ENCODE assay signal across 9 cellular contexts in the genomic region with DNA sequence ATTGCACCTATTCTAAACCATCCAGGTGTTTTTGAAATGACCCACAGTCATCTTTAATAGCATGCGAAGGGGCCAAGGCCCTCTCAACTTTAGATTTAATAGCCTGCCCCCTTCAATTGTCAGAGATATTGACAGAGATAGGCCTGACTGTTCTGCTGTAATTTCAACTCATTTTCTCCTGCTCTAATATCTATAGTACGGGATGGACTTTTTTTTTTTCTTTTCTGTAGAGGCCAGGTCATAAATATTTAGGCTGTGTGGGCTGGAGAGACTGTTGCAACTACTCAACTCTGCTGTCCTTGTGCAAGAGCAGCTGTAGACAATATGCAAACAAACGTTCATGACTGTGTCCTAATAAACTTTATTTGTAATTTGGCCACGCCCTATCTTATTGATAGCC. TPM values are rescaled to one million over a fixed set of nuclear protein-coding genes. Genes with fewer than 3 reads are reported as not detected.
DNase-seq lines count a peak whose midpoint lies in the region; ATAC-seq, FAIRE-seq and TF ChIP-seq lines count a peak whose summit lies in the region.
"Had no signal": no experiment of that assay in that cellular context is flagged by ENCODE, and none has a peak within 500 bp of the region (broad histone marks: within the 10 kb centered on the region; RNA-seq: fewer than 3 reads in every experiment).

No MANE protein-coding gene starts in this region.

- TF ChIP-seq POLR2A in transverse colon (IDR thresholded peaks at IDR 0.05) = no peak

- WGBS in transverse colon (ENCODE audit: low coverage in 1 of 2), 2 donors = 30 to 35% methylated on average over 4 of the region's 4 CpGs

- in situ Hi-C loops in transverse colon (cut with MboI; ENCODE audit: low pct_ligation_motif_present in 1 of 4, low pct_unique_long_range_greater_than_20kb in 1 of 4, low sequenced_read_pairs in 3 of 4) = loop anchor here (10.0 to 25.0 kb wide), 6 partner anchors 415 to 755 kb away; partner anchors contain the start of gene KRT19 (in 1 of the 4)

- ATAC-seq in SK-N-SH treated with all-trans-retinoic acid at 6 μM for 48 hours = peak; percentile 42; the same call in 2 of the 3 replicates

- TF ChIP-seq EP300 in transverse colon (IDR thresholded peaks at IDR 0.05; ENCODE audit: low read depth) = no peak

- H3K4me3 ChIP-seq in HEK293 (ENCODE audit: low read depth, low read length) (no peak overlapping the region), fibroblast of villous mesenchyme (ENCODE audit: low read depth, low read length) (no peak overlapping the region), transverse colon (no peak overlapping the region), kidney (ENCODE audit: low read length in 2 of 2) (no peak overlapping the region), ascending aorta (no peak overlapping the region)
- H3K4me3 ChIP-seq: K562 had no signal

- H3K36me3 ChIP-seq in HEK293 (ENCODE audit: control insufficient read depth in 2 of 2, insufficient read depth in 1 of 2, low read length in 2 of 2) (no peaks in the 10 kb centered on the region), transverse colon (no peaks in the 10 kb centered on the region), kidney (ENCODE audit: control insufficient read depth in 1 of 2, insufficient read depth in 2 of 2, low read length in 2 of 2) (no peaks in the 10 kb centered on the region), ascending aorta (no peaks in the 10 kb centered on the region)

- DNase-seq in fibroblast of villous mesenchyme (ENCODE audit: low read depth) (peak; percentile 94), transverse colon (no peak), RKO (ENCODE audit: low spot score) (no peak), kidney (no peak), ascending aorta (ENCODE audit: low spot score in 2 of 2) (no peak)

- POLR2A ChIA-PET in HEK293 (lab: Yijun Ruan, JAX) = interaction anchor here (1.4 kb wide), 1 partner anchor 640 kb away, joined by 4 read pairs; no protein-coding TSS in a partner anchor

- H3K4me1 ChIP-seq in HEK293 (ENCODE audit: control insufficient read depth, insufficient read depth, low read length) (peaks cover 6% of the 10 kb centered on the region; the same call in 1 of the 2 replicates), transverse colon (peaks cover 7 to 23% (median 9%) of the 10 kb centered on the region in 4 donors), kidney (ENCODE audit: control insufficient read depth in 1 of 2, insufficient read depth in 1 of 2, low read depth in 1 of 2, low read length in 2 of 2) (no peaks in the 10 kb centered on the region), ascending aorta (peaks cover 11 to 16% of the 10 kb centered on the region in 2 donors)

- CTCF ChIA-PET in HEK293 (lab: Yijun Ruan, JAX) = interaction anchor here (0.6 to 5.2 kb wide), 23 partner anchors 15 to 758 kb away, joined by 3 to 42 read pairs (median 5); no protein-coding TSS in a partner anchor

- no peak for FAIRE-seq in kidney (lab: Jason Lieb, UNC)

- H3K9ac ChIP-seq in kidney (ENCODE audit: low read length in 2 of 2) = no peak overlapping the region

- no peak for TF ChIP-seq CTCF in HEK293 (tag by site-specific recombination; IDR thresholded peaks at IDR 0.05)
- TF ChIP-seq CTCF in fibroblast of villous mesenchyme (IDR thresholded peaks at IDR 0.05; ENCODE audit: insufficient read depth, low read depth, low read length) = no peak
- no peak for TF ChIP-seq CTCF in transverse colon (IDR thresholded peaks at IDR 0.05)
- TF ChIP-seq CTCF in kidney (IDR thresholded peaks at IDR 0.05; ENCODE audit: borderline replicate concordance, extremely low read depth, insufficient read depth) = no peak
- no peak for TF ChIP-seq CTCF in ascending aorta (IDR thresholded peaks at IDR 0.05)

- H3K27ac ChIP-seq in HEK293 (ENCODE audit: extremely low read depth, low read depth, low read length) = no peak overlapping the region
- peak overlapping the region; percentile 21 to 49 (median 37) for H3K27ac ChIP-seq in transverse colon
- no peak overlapping the region for H3K27ac ChIP-seq in kidney (ENCODE audit: low read depth in 2 of 2, low read length in 2 of 2)
- H3K27ac ChIP-seq in ascending aorta = peak overlapping the region in 1 of 2 donors; percentile 30

- H3K9me3 ChIP-seq in HEK293 (ENCODE audit: control insufficient read depth, insufficient read depth, low read depth, low read length) = no peaks in the 10 kb centered on the region
- H3K9me3 ChIP-seq in transverse colon = no peaks in the 10 kb centered on the region
- H3K9me3 ChIP-seq in kidney (ENCODE audit: control insufficient read depth in 1 of 2, low read length in 2 of 2) = no peaks in the 10 kb centered on the region
- no peaks in the 10 kb centered on the region for H3K9me3 ChIP-seq in ascending aorta

- intact Hi-C loops in transverse colon (cut with DNase I; ENCODE audit: low total_unique reads) (loop anchor here (10.0 kb wide), 2 partner anchors 725 to 755 kb away; no protein-coding TSS in a partner anchor), kidney (cut with DNase I) (loop anchor here (10.0 kb wide), 2 partner anchors 415 to 735 kb away; no protein-coding TSS in a partner anchor), ascending aorta (cut with DNase I) (loop anchor here (1.0 to 5.0 kb wide), 5 partner anchors 107 to 753 kb away; no protein-coding TSS in a partner anchor)

- H3K27me3 ChIP-seq in transverse colon (no peaks in the 10 kb centered on the region), ascending aorta (no peaks in the 10 kb centered on the region)

TF ChIP-seq in HEK293, 187 proteins besides CTCF, POLR2A, EP300 and RAD21 (continues in another document):
- TF ChIP-seq, protein P1, sequence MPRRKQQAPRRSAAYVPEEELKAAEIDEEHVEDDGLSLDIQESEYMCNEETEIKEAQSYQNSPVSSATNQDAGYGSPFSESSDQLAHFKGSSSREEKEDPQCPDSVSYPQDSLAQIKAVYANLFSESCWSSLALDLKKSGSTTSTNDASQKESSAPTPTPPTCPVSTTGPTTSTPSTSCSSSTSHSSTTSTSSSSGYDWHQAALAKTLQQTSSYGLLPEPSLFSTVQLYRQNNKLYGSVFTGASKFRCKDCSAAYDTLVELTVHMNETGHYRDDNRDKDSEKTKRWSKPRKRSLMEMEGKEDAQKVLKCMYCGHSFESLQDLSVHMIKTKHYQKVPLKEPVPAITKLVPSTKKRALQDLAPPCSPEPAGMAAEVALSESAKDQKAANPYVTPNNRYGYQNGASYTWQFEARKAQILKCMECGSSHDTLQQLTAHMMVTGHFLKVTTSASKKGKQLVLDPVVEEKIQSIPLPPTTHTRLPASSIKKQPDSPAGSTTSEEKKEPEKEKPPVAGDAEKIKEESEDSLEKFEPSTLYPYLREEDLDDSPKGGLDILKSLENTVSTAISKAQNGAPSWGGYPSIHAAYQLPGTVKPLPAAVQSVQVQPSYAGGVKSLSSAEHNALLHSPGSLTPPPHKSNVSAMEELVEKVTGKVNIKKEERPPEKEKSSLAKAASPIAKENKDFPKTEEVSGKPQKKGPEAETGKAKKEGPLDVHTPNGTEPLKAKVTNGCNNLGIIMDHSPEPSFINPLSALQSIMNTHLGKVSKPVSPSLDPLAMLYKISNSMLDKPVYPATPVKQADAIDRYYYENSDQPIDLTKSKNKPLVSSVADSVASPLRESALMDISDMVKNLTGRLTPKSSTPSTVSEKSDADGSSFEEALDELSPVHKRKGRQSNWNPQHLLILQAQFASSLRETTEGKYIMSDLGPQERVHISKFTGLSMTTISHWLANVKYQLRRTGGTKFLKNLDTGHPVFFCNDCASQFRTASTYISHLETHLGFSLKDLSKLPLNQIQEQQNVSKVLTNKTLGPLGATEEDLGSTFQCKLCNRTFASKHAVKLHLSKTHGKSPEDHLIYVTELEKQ (tag by site-specific recombination; IDR thresholded peaks at IDR 0.05; ENCODE audit: borderline replicate concordance) = no peak

TF ChIP-seq in SK-N-SH treated with all-trans-retinoic acid at 6 μM for 48 hours, 23 proteins besides CTCF, POLR2A, EP300 and RAD21:
- TF ChIP-seq CSRNP3 (CRISPR knock-in tag; IDR thresholded peaks at IDR 0.05) (no peak), ARNTL (CRISPR knock-in tag; IDR thresholded peaks at IDR 0.05; ENCODE audit: borderline replicate concordance, low read depth) (no peak)

RNA-seq across cellular contexts. Expression of gene KRT20, which starts 24.7 kb away (rescaled TPM):
- total RNA-seq in fibroblast of villous mesenchyme (not detected in 2 replicates), transverse colon (100 to 1,000 TPM; 207 to 797 (median 735) TPM), kidney (not detected), ascending aorta (not detected)
- not detected for polyA plus RNA-seq in kidney (ENCODE audit: insufficient read depth, low read depth, low replicate concordance)
- total RNA-seq: pulmonary artery endothelial cell had no signal
- polyA plus RNA-seq: K562 had no signal

RNA-seq across cellular contexts. Expression of gene KRT23, which starts 27.7 kb away (rescaled TPM):
- total RNA-seq in fibroblast of villous mesenchyme (under 0.01 and 1.7 TPM in 2 replicates), transverse colon (1 to 10 TPM in 2 of 4 donors, not detected in 2; 1.1 to 2.5 TPM), kidney (4.2 TPM), ascending aorta (not detected)
- polyA plus RNA-seq in kidney (ENCODE audit: insufficient read depth, low read depth, low replicate concordance) = 2.2 TPM
- total RNA-seq: K562, pulmonary artery endothelial cell had no signal
- polyA plus RNA-seq: K562 had no signal

RNA-seq across cellular contexts. Expression of gene KRT12, which starts 42.7 kb away (rescaled TPM):
- total RNA-seq in fibroblast of villous mesenchyme (not detected in 2 replicates), transverse colon (10 to 100 TPM in 1 of 4 donors, 1 to 10 TPM in 1, under 1 TPM in 1, not detected in 1; 0.40 to 20.0 (median 3.8) TPM), kidney (not detected), ascending aorta (not detected)
- not detected for polyA plus RNA-seq in kidney (ENCODE audit: insufficient read depth, low read depth, low replicate concordance)
- total RNA-seq: pulmonary artery endothelial cell had no signal

RNA-seq across cellular contexts. Expression of gene KRT39, which starts 57.0 kb away (rescaled TPM):
- total RNA-seq in fibroblast of villous mesenchyme (not detected in 2 replicates), transverse colon (not detected), kidney (not detected), ascending aorta (not detected)
- polyA plus RNA-seq in kidney (ENCODE audit: insufficient read depth, low read depth, low replicate concordance) = not detected
- total RNA-seq: K562, pulmonary artery endothelial cell had no signal
- polyA plus RNA-seq: K562 had no signal

Comparison
In these comparisons a context has a peak if more than half of its experiments do, and no peak if none do; other contexts are left out.
1. H3K27ac ChIP-seq: peak in transverse colon (4 of 4); none in HEK293 (single experiment) and kidney (0 of 2).
2. RNA of gene KRT20, which starts 24.7 kb away (total RNA-seq): 207 to 797 TPM in transverse colon; not detected in fibroblast of villous mesenchyme, not detected in kidney (single experiment) and not detected in ascending aorta (single experiment); every median in the first group is over 100 times any median in the second.